8 cellular contexts compared by ENCODE assay signal in the genomic region with DNA sequence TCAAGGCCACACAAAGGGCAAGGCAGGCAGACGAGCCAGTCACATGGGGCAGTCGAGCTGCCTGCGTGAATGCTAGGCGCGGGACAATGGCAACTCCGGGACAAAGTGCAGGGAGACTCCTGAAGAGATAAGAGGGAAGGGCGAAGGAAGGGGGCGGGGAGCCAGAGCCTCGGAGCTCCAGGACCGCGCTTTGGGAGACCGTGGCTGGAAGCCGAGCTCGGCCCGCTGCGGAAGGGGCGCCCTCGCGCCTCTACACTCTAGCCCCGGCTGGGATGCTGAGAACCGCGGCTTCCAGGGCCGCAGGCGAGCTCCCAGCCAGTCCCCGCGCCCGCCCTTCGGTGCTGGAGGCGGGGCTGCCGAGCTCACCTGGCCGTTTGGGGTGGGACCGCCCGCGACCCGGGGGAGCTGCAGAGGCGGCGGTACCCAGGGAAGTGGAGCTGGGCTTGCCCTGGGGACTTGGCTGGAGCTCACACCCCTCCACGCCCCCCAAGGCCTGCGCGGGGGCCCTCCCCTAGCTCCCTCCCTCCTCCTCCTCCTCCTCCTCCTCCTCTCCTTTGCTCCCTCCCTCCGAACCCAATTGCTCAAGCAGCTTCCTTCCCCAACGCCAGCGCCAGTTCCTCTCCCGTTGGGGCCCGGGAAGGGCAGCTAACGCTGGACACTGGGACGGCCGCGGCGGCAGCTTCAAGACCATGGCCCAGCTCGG. TPM values are rescaled to one million over a fixed set of nuclear protein-coding genes. Genes with fewer than 3 reads are reported as not detected.
A peak's percentile ranks its signal among the peaks of the same experiment; 100 is the strongest.
DNase-seq lines count a peak whose midpoint lies in the region; ATAC-seq and TF ChIP-seq lines count a peak whose summit lies in the region.

A gene with protein sequence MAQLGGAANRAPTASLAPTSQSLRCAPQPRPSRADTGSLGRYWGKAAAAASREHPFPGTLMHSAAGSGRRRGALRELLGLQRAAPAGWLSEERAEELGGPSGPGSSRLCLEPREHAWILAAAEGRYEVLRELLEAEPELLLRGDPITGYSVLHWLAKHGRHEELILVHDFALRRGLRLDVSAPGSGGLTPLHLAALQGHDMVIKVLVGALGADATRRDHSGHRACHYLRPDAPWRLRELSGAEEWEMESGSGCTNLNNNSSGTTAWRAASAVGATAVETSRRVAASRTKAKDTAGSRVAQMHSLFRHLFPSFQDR (plus strand): TSS at position 610 of the 703 bp plus-strand sequence. CDS start 80 bp downstream, at position 690.

- ATAC-seq in activated CD8-positive, alpha-beta T cell treated with anti-CD3 and anti-CD28 coated beads for 36 hours, result peak; percentile 9
- ATAC-seq in natural killer cell (peak; percentile 8 to 15 (median 13)), GM19463 (IDR thresholded peaks at IDR 0.05; ENCODE audit: unreplicated experiment) (no peak)

- TF ChIP-seq CTCF in activated CD8-positive, alpha-beta T cell treated with anti-CD3 and anti-CD28 coated beads for 36 hours (IDR thresholded peaks at IDR 0.05), result no peak
- no peak for TF ChIP-seq CTCF in natural killer cell (IDR thresholded peaks at IDR 0.05)

- H3K4me1 Mint-ChIP-seq in activated CD8-positive, alpha-beta T cell treated with anti-CD3 and anti-CD28 coated beads for 36 hours (ENCODE audit: low read depth), result peaks cover 46% of the 10 kb centered on the region
- peaks cover 30 to 33% of the 10 kb centered on the region in 2 donors for H3K4me1 Mint-ChIP-seq in natural killer cell

- POLR2A ChIA-PET in activated CD8-positive, alpha-beta T cell treated with anti-CD3 and anti-CD28 coated beads for 36 hours (lab: Charles Lee), result interaction anchor here (1.0 to 5.0 kb wide), 7 partner anchors 27 to 113 kb away, joined by 3 to 23 read pairs (median 7); a partner anchor contains a TSS

- intact Hi-C loops in activated CD8-positive, alpha-beta T cell treated with anti-CD3 and anti-CD28 coated beads for 36 hours (cut with micrococcal nuclease), result loop anchor here (10.0 kb wide), 2 partner anchors 63 to 153 kb away; a partner anchor contains a TSS
- intact Hi-C loops in natural killer cell (cut with micrococcal nuclease), result loop anchor here (5.0 to 10.0 kb wide), 4 partner anchors 34 to 183 kb away; a partner anchor contains a TSS

- peak; percentile 63 for DNase-seq in EL
- no peak for DNase-seq in Karpas-422
- peak; percentile 14 for DNase-seq in activated CD8-positive, alpha-beta T cell treated with anti-CD3 and anti-CD28 coated beads for 36 hours
- peak; percentile 16 for DNase-seq in fibroblast of gingiva (ENCODE audit: low read depth)
- no peak for DNase-seq in natural killer cell
- no peak for DNase-seq in NCI-H1694 (lab: John Stamatoyannopoulos, UW)
- DNase-seq in mesenteric fat pad (ENCODE audit: low spot score), result no peak

- peaks cover 25% of the 10 kb centered on the region for H3K4me1 ChIP-seq in Karpas-422 (ENCODE audit: low read length)

- H3K4me3 Mint-ChIP-seq in activated CD8-positive, alpha-beta T cell treated with anti-CD3 and anti-CD28 coated beads for 36 hours, result peak within 1 kb of the TSS; percentile 65
- peak within 1 kb of the TSS; percentile 79 for H3K4me3 Mint-ChIP-seq in natural killer cell

- H3K9me2 ChIP-seq in Karpas-422 (replicated peaks; ENCODE audit: insufficient read depth, low read length), result no peaks in the 10 kb centered on the region

- CTCF ChIA-PET in activated CD8-positive, alpha-beta T cell treated with anti-CD3 and anti-CD28 coated beads for 36 hours (lab: Charles Lee), result interaction anchor here (0.6 to 2.7 kb wide), 7 partner anchors 9 to 112 kb away, joined by 3 to 7 read pairs (median 3); a partner anchor contains a TSS

- H3K4me2 ChIP-seq in Karpas-422 (ENCODE audit: low read depth, low read length, poor library complexity, severe bottlenecking), result peak within 1 kb of the TSS; percentile 54

- H3K9me3 Mint-ChIP-seq in activated CD8-positive, alpha-beta T cell treated with anti-CD3 and anti-CD28 coated beads for 36 hours, result no peaks in the 10 kb centered on the region
- H3K9me3 Mint-ChIP-seq in natural killer cell, result no peaks in the 10 kb centered on the region

- H3K9me3 ChIP-seq in Karpas-422 (ENCODE audit: low read length), result no peaks in the 10 kb centered on the region

- H4K20me1 ChIP-seq in Karpas-422 (ENCODE audit: insufficient read depth, low read depth, low read length), result no peaks in the 10 kb centered on the region

- H2AFZ ChIP-seq in Karpas-422 (ENCODE audit: low read length), result no peak within 1 kb of the TSS

- peak within 1 kb of the TSS; percentile 51; the same call in 1 of the 2 replicates for H3K4me3 ChIP-seq in Karpas-422 (ENCODE audit: low read length)

- H3K27ac ChIP-seq in Karpas-422 (ENCODE audit: low read length), result no peak within 1 kb of the TSS

- no peaks in the 10 kb centered on the region for H3K36me3 Mint-ChIP-seq in activated CD8-positive, alpha-beta T cell treated with anti-CD3 and anti-CD28 coated beads for 36 hours (ENCODE audit: low read depth)
- no peaks in the 10 kb centered on the region for H3K36me3 Mint-ChIP-seq in natural killer cell

- H3K27ac Mint-ChIP-seq in activated CD8-positive, alpha-beta T cell treated with anti-CD3 and anti-CD28 coated beads for 36 hours, result peak within 1 kb of the TSS; percentile 94
- H3K27ac Mint-ChIP-seq in natural killer cell, result peak within 1 kb of the TSS; percentile 95

- no peaks in the 10 kb centered on the region for H3K79me2 ChIP-seq in Karpas-422 (ENCODE audit: low read length)

- H3K27me3 Mint-ChIP-seq in activated CD8-positive, alpha-beta T cell treated with anti-CD3 and anti-CD28 coated beads for 36 hours, result no peaks in the 10 kb centered on the region
- no peaks in the 10 kb centered on the region for H3K27me3 Mint-ChIP-seq in natural killer cell (ENCODE audit: low read depth in 2 of 2)

- no peaks in the 10 kb centered on the region for H3K27me3 ChIP-seq in Karpas-422 (ENCODE audit: low read length)

- peak within 1 kb of the TSS; percentile 35 for H3K9ac ChIP-seq in Karpas-422 (ENCODE audit: low read length)

- no peaks in the 10 kb centered on the region for H3K36me3 ChIP-seq in Karpas-422 (ENCODE audit: insufficient read depth, low read length)

RNA-seq across cellular contexts. Expression of the gene that starts here (rescaled TPM):
- not detected in 2 replicates for total RNA-seq in Karpas-422 (2014; rRNA removed; shearing (Covaris generic); ENCODE audit: low replicate concordance)
- under 1 TPM in 1 of 2 experiments, not detected in 1; 0.23 TPM for total RNA-seq in activated CD8-positive, alpha-beta T cell treated with anti-CD3 and anti-CD28 coated beads for 36 hours
- total RNA-seq in natural killer cell (under 1 TPM in 1 of 3 donors, not detected in 2; 0.23 TPM), mesenteric fat pad (0.71 TPM)

Comparison
In these comparisons a context has a peak if more than half of its experiments do, and no peak if none do; other contexts are left out.
1. Peak in DNase-seq and ATAC-seq in activated CD8-positive, alpha-beta T cell treated with anti-CD3 and anti-CD28 coated beads for 36 hours; RNA of the gene not detected or under 1 TPM.
2. Peak in ATAC-seq in natural killer cell; RNA of the gene not detected or under 1 TPM.
3. DNase-seq: peak in EL (single experiment) and fibroblast of gingiva (single experiment); none in Karpas-422 (single experiment), natural killer cell (single experiment), NCI-H1694 (single experiment) and mesenteric fat pad (single experiment).